9 cellular contexts compared by ENCODE assay signal in genomic region chr17:67260051-67260987, GRCh38. TPM values are rescaled to one million over a fixed set of nuclear protein-coding genes. Genes with fewer than 3 reads are reported as not detected.
DNase-seq lines count a peak whose midpoint lies in the region; ATAC-seq and TF ChIP-seq lines count a peak whose summit lies in the region.
"Had no signal": no experiment of that assay in that cellular context is flagged by ENCODE, and none has a peak within 500 bp of the region (broad histone marks: within the 10 kb centered on the region; RNA-seq: fewer than 3 reads in every experiment).

No MANE protein-coding gene starts in this region.

- intact Hi-C loops in Right ventricle myocardium superior (cut with DNase I) = no loop called here
- intact Hi-C loops in activated naive CD4-positive, alpha-beta T cell treated with anti-CD3 and anti-CD28 coated beads for 36 hours (cut with micrococcal nuclease) = no loop called here

- H3K27me3 ChIP-seq in RWPE2 (ENCODE audit: insufficient read depth, poor library complexity, severe bottlenecking) (no peaks in the 10 kb centered on the region), skeletal muscle tissue (ENCODE audit: control insufficient read depth in 3 of 3, insufficient read depth in 3 of 3, low read length in 3 of 3) (no peaks in the 10 kb centered on the region)

- H3K9me3 ChIP-seq in RWPE2 (ENCODE audit: severe bottlenecking) (no peaks in the 10 kb centered on the region), skeletal muscle tissue (ENCODE audit: control insufficient read depth in 3 of 3, low read length in 3 of 3) (no peaks in the 10 kb centered on the region)

- TF ChIP-seq POLR2A in GM18505 (IDR thresholded peaks at IDR 0.05; ENCODE audit: borderline replicate concordance, extremely low read depth, insufficient read depth, insufficient read length) = no peak

- H3K4me1 ChIP-seq in RWPE2 (ENCODE audit: insufficient read depth, poor library complexity, severe bottlenecking) = peaks cover 21% of the 10 kb centered on the region
- peaks cover 2 to 4% (median 3%) of the 10 kb centered on the region in 3 donors for H3K4me1 ChIP-seq in skeletal muscle tissue (ENCODE audit: control insufficient read depth in 3 of 3, insufficient read depth in 3 of 3, low read length in 3 of 3)

- H3K36me3 ChIP-seq in RWPE2 (ENCODE audit: low read depth) = no peaks in the 10 kb centered on the region
- no peaks in the 10 kb centered on the region for H3K36me3 ChIP-seq in skeletal muscle tissue (ENCODE audit: control insufficient read depth in 3 of 3, insufficient read depth in 3 of 3, low read length in 3 of 3)

- no peak overlapping the region for H3K27ac Mint-ChIP-seq in activated naive CD4-positive, alpha-beta T cell treated with anti-CD3 and anti-CD28 coated beads for 36 hours

- no peaks in the 10 kb centered on the region for H3K36me3 Mint-ChIP-seq in activated naive CD4-positive, alpha-beta T cell treated with anti-CD3 and anti-CD28 coated beads for 36 hours (ENCODE audit: low read depth)

- H3K9ac ChIP-seq in skeletal muscle tissue (ENCODE audit: low read depth in 1 of 3, low read length in 3 of 3) = peak overlapping the region in 1 of 3 donors; percentile 33

- DNase-seq in GM12865 (ENCODE audit: low read depth) = peak; percentile 24
- DNase-seq in RWPE2 (ENCODE audit: low spot score) = peak; percentile 56
- peak; percentile 47 for DNase-seq in Right ventricle myocardium superior
- DNase-seq in GOT3 (lab: John Stamatoyannopoulos, UW) = no peak
- no peak for DNase-seq in kidney glomerular epithelial cell (lab: John Stamatoyannopoulos, UW)
- no peak for DNase-seq in activated naive CD4-positive, alpha-beta T cell treated with anti-CD3 and anti-CD28 coated beads for 36 hours
- DNase-seq: T-helper 9 cell had no signal

- H3K9me3 Mint-ChIP-seq in activated naive CD4-positive, alpha-beta T cell treated with anti-CD3 and anti-CD28 coated beads for 36 hours = peaks cover 3% of the 10 kb centered on the region

- H3K4me3 Mint-ChIP-seq in activated naive CD4-positive, alpha-beta T cell treated with anti-CD3 and anti-CD28 coated beads for 36 hours = no peak overlapping the region

- no peak overlapping the region for H3K4me3 ChIP-seq in GM12865 (ENCODE audit: low read depth, low read length)
- H3K4me3 ChIP-seq in RWPE2 (ENCODE audit: severe bottlenecking) = no peak overlapping the region
- peak overlapping the region in 1 of 3 donors; percentile 23 for H3K4me3 ChIP-seq in skeletal muscle tissue (ENCODE audit: low read length in 3 of 3)

- CTCF ChIA-PET in activated naive CD4-positive, alpha-beta T cell treated with anti-CD3 and anti-CD28 coated beads for 36 hours (lab: Charles Lee) = no interaction called here

- peaks cover 23% of the 10 kb centered on the region for H3K4me1 Mint-ChIP-seq in activated naive CD4-positive, alpha-beta T cell treated with anti-CD3 and anti-CD28 coated beads for 36 hours (ENCODE audit: low read depth)

- H3K27ac ChIP-seq in RWPE2 (ENCODE audit: poor library complexity, severe bottlenecking) = peak overlapping the region; percentile 89
- peak overlapping the region; percentile 55 for H3K27ac ChIP-seq in skeletal muscle tissue (ENCODE audit: low read depth, low read length)

- ATAC-seq in RWPE2 (ENCODE audit: low read depth) = peak; percentile 88
- peak; percentile 76 for ATAC-seq in Right ventricle myocardium superior (ENCODE audit: poor library complexity)
- no peak for ATAC-seq in GM18505 (IDR thresholded peaks at IDR 0.05; ENCODE audit: unreplicated experiment)

- H3K27me3 Mint-ChIP-seq in activated naive CD4-positive, alpha-beta T cell treated with anti-CD3 and anti-CD28 coated beads for 36 hours (ENCODE audit: low read depth) = no peaks in the 10 kb centered on the region

- no peak for TF ChIP-seq CTCF in GM12865 (IDR thresholded peaks at IDR 0.05; ENCODE audit: insufficient read depth, low read depth, low read length, missing control alignments)
- TF ChIP-seq CTCF in RWPE2 (IDR thresholded peaks at IDR 0.05; ENCODE audit: poor library complexity, severe bottlenecking) = no peak

RNA-seq across cellular contexts. Expression of gene HELZ, which starts 15.3 kb away (rescaled TPM):
- 33.3 TPM for total RNA-seq in Right ventricle myocardium superior
- total RNA-seq in skeletal muscle tissue = 53.8 TPM
- 10 to 100 TPM; 34.7 to 39.5 TPM for total RNA-seq in activated naive CD4-positive, alpha-beta T cell treated with anti-CD3 and anti-CD28 coated beads for 36 hours

Comparison
In these comparisons a context has a peak if more than half of its experiments do, and no peak if none do; other contexts are left out.
1. DNase-seq: peak in GM12865 (single experiment), RWPE2 (single experiment) and Right ventricle myocardium superior (single experiment); none in GOT3 (single experiment), kidney glomerular epithelial cell (single experiment) and activated naive CD4-positive, alpha-beta T cell treated with anti-CD3 and anti-CD28 coated beads for 36 hours (single experiment).